ENCODE assay signal across 10 cellular contexts in genomic region chr2:69567157-69567908, GRCh38.
DNase-seq lines count a peak whose midpoint lies in the region; ATAC-seq, FAIRE-seq and TF ChIP-seq lines count a peak whose summit lies in the region.
"Had no signal": no experiment of that assay in that cellular context is flagged by ENCODE, and none has a peak within 500 bp of the region (broad histone marks: within the 10 kb centered on the region; RNA-seq: fewer than 3 reads in every experiment).

No MANE protein-coding gene starts in this region.

- peaks cover 4% of the 10 kb centered on the region for H3K36me3 Mint-ChIP-seq in activated naive CD8-positive, alpha-beta T cell treated with anti-CD3 and anti-CD28 coated beads, Interleukin-2, amount 50 U/mL, for 24 hours (ENCODE audit: low read depth)

- peak overlapping the region; percentile 71 for H3K27ac Mint-ChIP-seq in activated naive CD8-positive, alpha-beta T cell treated with anti-CD3 and anti-CD28 coated beads, Interleukin-2, amount 50 U/mL, for 24 hours

- intact Hi-C loops in left lung (cut with DNase I): loop anchor here in 1 of 2 donors (10.0 kb wide), 1 partner anchor 247 kb away; no protein-coding TSS in a partner anchor

- peaks cover 93% of the 10 kb centered on the region for H3K4me1 Mint-ChIP-seq in activated naive CD8-positive, alpha-beta T cell treated with anti-CD3 and anti-CD28 coated beads, Interleukin-2, amount 50 U/mL, for 24 hours

- no peaks in the 10 kb centered on the region for H3K27me3 ChIP-seq in left lung

- H3K36me3 ChIP-seq in left lung: no peaks in the 10 kb centered on the region

- DNase-seq in AG04449 (ENCODE audit: low read depth, low spot score) (peak; percentile 75), H54 (ENCODE audit: insufficient read length, low spot score) (peak; percentile 25), left lung (no peak), HEK293T (ENCODE audit: extremely low spot score) (no peak)
- no peak for DNase-seq in activated naive CD8-positive, alpha-beta T cell treated with anti-CD3 and anti-CD28 coated beads, Interleukin-2, amount 50 U/mL, for 24 hours
- no peak for DNase-seq in stimulated activated CD4-positive, alpha-beta T cell treated with anti-CD3 and anti-CD28 coated beads, Interleukin-12 subunit alpha, Interleukin-12 subunit beta, amount 100 ng/mL, for 4 hours
- DNase-seq: T1000 had no signal

- H3K4me3 ChIP-seq in AG04449 (ENCODE audit: low read depth, low read length): no peak overlapping the region
- H3K4me3 ChIP-seq in left lung: no peak overlapping the region

- no peak overlapping the region for H3K4me3 Mint-ChIP-seq in activated naive CD8-positive, alpha-beta T cell treated with anti-CD3 and anti-CD28 coated beads, Interleukin-2, amount 50 U/mL, for 24 hours

- H3K27me3 Mint-ChIP-seq in activated naive CD8-positive, alpha-beta T cell treated with anti-CD3 and anti-CD28 coated beads, Interleukin-2, amount 50 U/mL, for 24 hours: no peaks in the 10 kb centered on the region

- TF ChIP-seq CTCF in AG04449 (IDR thresholded peaks at IDR 0.05; ENCODE audit: insufficient read depth, low read length, missing control alignments) (no peak), left lung (IDR thresholded peaks at IDR 0.05) (no peak)

- CTCF ChIA-PET in AG04449 (lab: Yijun Ruan, JAX) (interaction anchor here (0.6 to 11.5 kb wide), 15 partner anchors 8 to 158 kb away, joined by 3 to 123 read pairs (median 4); no protein-coding TSS in a partner anchor), HEK293T (lab: Yijun Ruan, JAX) (interaction anchor here (0.6 kb wide), 1 partner anchor 175 kb away, joined by 3 read pairs; no protein-coding TSS in a partner anchor)

- peak overlapping the region in 1 of 2 donors; percentile 14 for H3K27ac ChIP-seq in left lung

- peaks cover 0 to 41% of the 10 kb centered on the region in 2 donors for H3K4me1 ChIP-seq in left lung

- no peak for FAIRE-seq in H54 (lab: Jason Lieb, UNC)
- FAIRE-seq: D721Med had no signal

- TF ChIP-seq POLR2A in H54 (IDR thresholded peaks at IDR 0.05; ENCODE audit: low read depth, low read length): no peak

- no peak for ATAC-seq in activated naive CD8-positive, alpha-beta T cell treated with anti-CD3 and anti-CD28 coated beads, Interleukin-2, amount 50 U/mL, for 24 hours
- ATAC-seq in left lung (peak; percentile 51), HG03159 (IDR thresholded peaks at IDR 0.05; ENCODE audit: unreplicated experiment) (no peak), GM21360 (IDR thresholded peaks at IDR 0.05; ENCODE audit: unreplicated experiment) (no peak)

- no peaks in the 10 kb centered on the region for H3K9me3 Mint-ChIP-seq in activated naive CD8-positive, alpha-beta T cell treated with anti-CD3 and anti-CD28 coated beads, Interleukin-2, amount 50 U/mL, for 24 hours

- POLR2A ChIA-PET in AG04449 (lab: Yijun Ruan, JAX) (interaction anchor here (0.6 kb wide), 1 partner anchor 94 kb away, joined by 3 read pairs; no protein-coding TSS in a partner anchor), HEK293T (lab: Yijun Ruan, JAX) (interaction anchor here (1.2 kb wide), 1 partner anchor 130 kb away, joined by 4 read pairs; the partner anchor contains the start of gene NFU1)

- no peaks in the 10 kb centered on the region for H3K9me3 ChIP-seq in left lung

TF ChIP-seq in HEK293T, 16 proteins besides CTCF, POLR2A, EP300 and RAD21:
- TF ChIP-seq SP1 (IDR thresholded peaks at IDR 0.05) (no peak), CTBP1 (IDR thresholded peaks at IDR 0.05; ENCODE audit: borderline replicate concordance) (no peak), ARNT (IDR thresholded peaks at IDR 0.05) (no peak), ZNF384 (IDR thresholded peaks at IDR 0.05) (no peak), HDGF (IDR thresholded peaks at IDR 0.05; ENCODE audit: borderline replicate concordance) (no peak), NFRKB (IDR thresholded peaks at IDR 0.05) (no peak), SUZ12 (IDR thresholded peaks at IDR 0.05) (no peak)

Comparison
In these comparisons a context has a peak if more than half of its experiments do, and no peak if none do; other contexts are left out.
1. DNase-seq: peak in AG04449 (single experiment) and H54 (single experiment); none in activated naive CD8-positive, alpha-beta T cell treated with anti-CD3 and anti-CD28 coated beads, Interleukin-2, amount 50 U/mL, for 24 hours (single experiment), left lung (0 of 2), HEK293T (single experiment) and stimulated activated CD4-positive, alpha-beta T cell treated with anti-CD3 and anti-CD28 coated beads, Interleukin-12 subunit alpha, Interleukin-12 subunit beta, amount 100 ng/mL, for 4 hours (single experiment).